Comparison of ENCODE assay signal across 25 cellular contexts in genomic region chr12:63066136-63066535, GRCh38.
"Had no signal": no experiment of that assay in that cellular context is flagged by ENCODE, and none has a peak within 500 bp of the region (broad histone marks: within the 10 kb centered on the region; RNA-seq: fewer than 3 reads in every experiment).

No MANE protein-coding gene starts in this region.

- H3K36me3 ChIP-seq: left lung, ovary, prostate gland, thyroid gland, transverse colon, upper lobe of left lung, uterus had no signal

- H3K4me1 Mint-ChIP-seq: immature natural killer cell; naive B cell; stimulated activated naive CD8-positive, alpha-beta T cell treated with anti-CD3 and anti-CD28 coated beads, Interleukin-15, amount 100 ng/mL, for 72 hours had no signal

- H3K4me3 Mint-ChIP-seq: immature natural killer cell; mesothelial cell of epicardium; naive B cell; natural killer cell treated with Interleukin-12 subunit alpha and Interleukin-12 subunit beta and Interleukin-15 and Interleukin-18, amount 100 ng/mL, for 72 hours; stimulated activated naive CD8-positive, alpha-beta T cell treated with anti-CD3 and anti-CD28 coated beads, Interleukin-15, amount 100 ng/mL, for 72 hours had no signal

- H3K4me1 ChIP-seq: left lung, prostate gland, testis, thyroid gland, transverse colon, upper lobe of left lung, uterus had no signal

- H3K9me3 ChIP-seq: left lung, ovary, prostate gland, testis, thyroid gland, transverse colon, upper lobe of left lung, uterus had no signal

- H3K4me3 ChIP-seq: left lung, lung, ovary, prostate gland, skin epidermis, testis, thyroid gland, transverse colon, upper lobe of left lung, uterus had no signal

- H3K27ac ChIP-seq: left lung, ovary, prostate gland, skin epidermis, testis, thyroid gland, transverse colon, upper lobe of left lung, uterus had no signal

- H3K27ac Mint-ChIP-seq: immature natural killer cell; mesothelial cell of epicardium; natural killer cell treated with Interleukin-12 subunit alpha and Interleukin-12 subunit beta and Interleukin-15 and Interleukin-18, amount 100 ng/mL, for 72 hours; stimulated activated naive CD8-positive, alpha-beta T cell treated with anti-CD3 and anti-CD28 coated beads, Interleukin-15, amount 100 ng/mL, for 72 hours had no signal

- H3K9me3 Mint-ChIP-seq: mesothelial cell of epicardium; naive B cell; natural killer cell treated with Interleukin-12 subunit alpha and Interleukin-12 subunit beta and Interleukin-15 and Interleukin-18, amount 100 ng/mL, for 72 hours; stimulated activated naive CD8-positive, alpha-beta T cell treated with anti-CD3 and anti-CD28 coated beads, Interleukin-15, amount 100 ng/mL, for 72 hours had no signal

- H3K27me3 ChIP-seq: left lung, ovary, testis, thyroid gland, transverse colon, upper lobe of left lung, uterus had no signal

- FAIRE-seq: islet of Langerhans, kidney had no signal

- H3K36me3 Mint-ChIP-seq: immature natural killer cell; mesothelial cell of epicardium; naive B cell; natural killer cell treated with Interleukin-12 subunit alpha and Interleukin-12 subunit beta and Interleukin-15 and Interleukin-18, amount 100 ng/mL, for 72 hours had no signal

- DNase-seq: immature natural killer cell; kidney; left colon; left lung; mesendoderm; naive B cell; right cardiac atrium; stimulated activated CD4-positive, alpha-beta T cell treated with anti-CD3 and anti-CD28 coated beads, Interleukin-12 subunit alpha, Interleukin-12 subunit beta, amount 100 ng/mL, for 4 hours; stimulated activated CD4-positive, alpha-beta T cell treated with anti-CD3 and anti-CD28 coated beads, Interleukin-15, amount 100 ng/mL, for 24 hours; stimulated activated CD4-positive, alpha-beta T cell treated with anti-CD3 and anti-CD28 coated beads, Interleukin-2, amount 100 ng/mL, for 24 hours; stimulated activated CD4-positive, alpha-beta T cell treated with anti-CD3 and anti-CD28 coated beads, Interleukin-4, amount 100 ng/mL, for 1 hour; stimulated activated naive CD4-positive, alpha-beta T cell treated with Interleukin-2 at 50 U/mL for 16 hours; stimulated activated naive CD8-positive, alpha-beta T cell treated with anti-CD3 and anti-CD28 coated beads, Interleukin-15, amount 100 ng/mL, for 72 hours; testis; thyroid gland; transverse colon; uterus had no signal

- H3K27me3 Mint-ChIP-seq: naive B cell had no signal
